8 cellular contexts compared by ENCODE assay signal in genomic region chr1:11807087-11807486, GRCh38. TPM values are rescaled to one million over a fixed set of nuclear protein-coding genes. Genes with fewer than 3 reads are reported as not detected.
DNase-seq lines count a peak whose midpoint lies in the region; ATAC-seq, FAIRE-seq and TF ChIP-seq lines count a peak whose summit lies in the region.

No MANE protein-coding gene starts in this region.

- no peak for FAIRE-seq in pancreas (lab: Jason Lieb, UNC)

- H3K27ac Mint-ChIP-seq in CD4-positive, alpha-beta memory T cell, result peak overlapping the region; percentile 92 to 100 (median 99)

- peak overlapping the region in 1 of 2 donors; percentile 86 for H3K4me3 ChIP-seq in CD4-positive, alpha-beta memory T cell (ENCODE audit: low read length in 2 of 2)
- H3K4me3 ChIP-seq in OCI-LY7 (ENCODE audit: low read depth, low read length, poor library complexity, severe bottlenecking), result peak overlapping the region; percentile 80
- peak overlapping the region; percentile 74 for H3K4me3 ChIP-seq in epithelial cell of esophagus (ENCODE audit: low read length)
- peak overlapping the region in 3 of 4 donors; percentile 34 to 81 (median 70) for H3K4me3 ChIP-seq in pancreas

- H3K79me2 ChIP-seq in OCI-LY7 (ENCODE audit: insufficient read depth, low read depth, low read length), result peaks cover 60% of the 10 kb centered on the region

- peaks cover 35 to 66% (median 52%) of the 10 kb centered on the region in 4 donors for H3K4me1 Mint-ChIP-seq in CD4-positive, alpha-beta memory T cell

- TF ChIP-seq CTCF in OCI-LY7 (conservative IDR thresholded peaks at IDR 0.05; ENCODE audit: low read length) (no peak), epithelial cell of esophagus (IDR thresholded peaks at IDR 0.05; ENCODE audit: insufficient read depth, low read depth, low read length, missing control alignments) (no peak), pancreas (IDR thresholded peaks at IDR 0.05) (no peak)

- no peaks in the 10 kb centered on the region for H3K27me3 Mint-ChIP-seq in CD4-positive, alpha-beta memory T cell

- peak overlapping the region; percentile 97 for H3K4me2 ChIP-seq in OCI-LY7 (ENCODE audit: low read length)

- H3K9me3 Mint-ChIP-seq in CD4-positive, alpha-beta memory T cell, result peaks cover 0 to 1% (median 0%) of the 10 kb centered on the region in 8 donors

- intact Hi-C loops in CD4-positive, alpha-beta memory T cell (cut with micrococcal nuclease), result loop anchor here (2.0 to 10.0 kb wide), 6 partner anchors 22 to 1295 kb away; partner anchors contain the start of genes AGTRAP, MAD2L2, MFN2 and MTOR
- intact Hi-C loops in OCI-LY7 (cut with micrococcal nuclease; ENCODE audit: unreplicated experiment) (no loop called here), pancreas (cut with DNase I) (no loop called here)

- no peaks in the 10 kb centered on the region for H3K27me3 ChIP-seq in CD4-positive, alpha-beta memory T cell (ENCODE audit: insufficient read depth, low read length)
- no peaks in the 10 kb centered on the region for H3K27me3 ChIP-seq in pancreas

- no peak overlapping the region for H2AFZ ChIP-seq in OCI-LY7 (ENCODE audit: low read length)

- H3K36me3 Mint-ChIP-seq in CD4-positive, alpha-beta memory T cell, result peaks cover 0 to 30% of the 10 kb centered on the region in 2 donors

- no peaks in the 10 kb centered on the region for H3K9me3 ChIP-seq in CD4-positive, alpha-beta memory T cell (ENCODE audit: control insufficient read depth in 1 of 2, low read length in 2 of 2)
- H3K9me3 ChIP-seq in OCI-LY7 (ENCODE audit: low read length) (no peaks in the 10 kb centered on the region), pancreas (no peaks in the 10 kb centered on the region)

- WGBS in pancreas, 2 donors, result 35 to 40% methylated on average over 3 of the region's 3 CpGs

- H3K9me2 ChIP-seq in OCI-LY7 (ENCODE audit: insufficient read depth, low read length), result no peaks in the 10 kb centered on the region

- CTCF ChIA-PET in CD4-positive, alpha-beta memory T cell (lab: Charles Lee; ENCODE audit: partially characterized antibody), result interaction anchor here (1.1 to 1.8 kb wide), 3 partner anchors 19 to 103 kb away, joined by 3 to 7 read pairs (median 5); no protein-coding TSS in a partner anchor
- CTCF ChIA-PET in OCI-LY7 (lab: Charles Lee; ENCODE audit: unreplicated experiment), result no interaction called here

- no peak for DNase-seq in CD4-positive, alpha-beta memory T cell
- DNase-seq in OCI-LY7 (ENCODE audit: low spot score), result no peak
- DNase-seq in epithelial cell of esophagus (ENCODE audit: low read depth), result no peak
- DNase-seq in pancreas, result peak in 1 of 6 donors; percentile 2
- no peak for DNase-seq in NCI-H345 (lab: John Stamatoyannopoulos, UW)
- DNase-seq in NCI-H1417 treated with DMSO at 0.1 percent for 48 hours (lab: John Stamatoyannopoulos, UW), result no peak

- POLR2A ChIA-PET in CD4-positive, alpha-beta memory T cell (lab: Charles Lee; ENCODE audit: partially characterized antibody), result interaction anchor here (1.3 to 3.0 kb wide), 8 partner anchors 9 to 546 kb away, joined by 3 to 80 read pairs (median 5); partner anchors contain the start of gene AGTRAP
- POLR2A ChIA-PET in OCI-LY7 (lab: Charles Lee), result interaction anchor here (0.5 to 2.0 kb wide), 4 partner anchors 8 to 122 kb away, joined by 3 to 12 read pairs (median 4); no protein-coding TSS in a partner anchor

- H3K4me3 Mint-ChIP-seq in CD4-positive, alpha-beta memory T cell, result peak overlapping the region; percentile 65 to 100 (median 98)

- no peaks in the 10 kb centered on the region for H3K36me3 ChIP-seq in CD4-positive, alpha-beta memory T cell (ENCODE audit: insufficient read depth, low read length)
- H3K36me3 ChIP-seq in OCI-LY7 (ENCODE audit: insufficient read depth, low read length) (peaks cover 53% of the 10 kb centered on the region), pancreas (no peaks in the 10 kb centered on the region)

- BruUV-seq in OCI-LY7 (replicated peaks; lab: Mats Ljungman, UMichigan), result no TSS peak

- ATAC-seq in pancreas (no peak), GM18520 (IDR thresholded peaks at IDR 0.05; ENCODE audit: unreplicated experiment) (no peak), HG02798 (IDR thresholded peaks at IDR 0.05; ENCODE audit: poor library complexity, unreplicated experiment) (no peak)

- peak overlapping the region; percentile 73 for H3K27ac ChIP-seq in CD4-positive, alpha-beta memory T cell (ENCODE audit: low read depth, low read length)
- H3K27ac ChIP-seq in OCI-LY7 (ENCODE audit: low read depth, low read length, poor library complexity, severe bottlenecking) (peak overlapping the region; percentile 47), pancreas (peak overlapping the region in 3 of 4 donors; percentile 92 to 99 (median 93))

- H4K20me1 ChIP-seq in OCI-LY7 (ENCODE audit: insufficient read depth, low read length), result no peaks in the 10 kb centered on the region; the same call in 1 of the 2 replicates

- peaks cover 53% of the 10 kb centered on the region for H3K4me1 ChIP-seq in CD4-positive, alpha-beta memory T cell (ENCODE audit: insufficient read depth, low read length)
- peaks cover 49% of the 10 kb centered on the region for H3K4me1 ChIP-seq in OCI-LY7 (ENCODE audit: insufficient read depth, low read length, poor library complexity, severe bottlenecking)
- H3K4me1 ChIP-seq in pancreas, result peaks cover 7 to 37% (median 21%) of the 10 kb centered on the region in 3 donors

RNA-seq across cellular contexts. Expression of gene CLCN6, which starts 1.1 kb away (rescaled TPM):
- 10 to 100 TPM; 20.8 to 20.9 TPM for total RNA-seq in CD4-positive, alpha-beta memory T cell
- 1 to 10 TPM; 1.4 to 2.6 TPM for polyA plus RNA-seq in CD4-positive, alpha-beta memory T cell
- total RNA-seq in OCI-LY7 (2014; rRNA removed; shearing (Covaris generic)), result 16.1 and 19.7 TPM in 2 replicates
- total RNA-seq in OCI-LY7 (2022), result 51.3 and 65.8 TPM in 2 replicates
- 10 to 100 TPM in 1 of 6 donors, 1 to 10 TPM in 5; 4.3 to 12.3 (median 6.0) TPM for total RNA-seq in pancreas
- 10 to 100 TPM; 13.6 to 16.8 TPM for polyA plus RNA-seq in pancreas

RNA-seq across cellular contexts. Expression of gene MTHFR, which starts 1.3 kb away (rescaled TPM):
- 10 to 100 TPM; 52.7 to 54.2 TPM for total RNA-seq in CD4-positive, alpha-beta memory T cell
- 1 to 10 TPM; 2.3 to 6.9 TPM for polyA plus RNA-seq in CD4-positive, alpha-beta memory T cell
- total RNA-seq in OCI-LY7 (2014; rRNA removed; shearing (Covaris generic)), result 31.3 and 31.6 TPM in 2 replicates
- total RNA-seq in OCI-LY7 (2022), result 54.6 and 58.0 TPM in 2 replicates
- 10 to 100 TPM; 12.7 to 18.2 (median 15.6) TPM for total RNA-seq in pancreas
- polyA plus RNA-seq in pancreas, result 10 to 100 TPM in 1 of 2 donors, 1 to 10 TPM in 1; 9.6 to 19.1 TPM

RNA-seq across cellular contexts. Expression of gene NPPA, which starts 40.5 kb away (rescaled TPM):
- not detected for total RNA-seq in CD4-positive, alpha-beta memory T cell
- not detected for polyA plus RNA-seq in CD4-positive, alpha-beta memory T cell
- total RNA-seq in OCI-LY7 (2014; rRNA removed; shearing (Covaris generic)), result not detected in 2 replicates
- not detected in 2 replicates for total RNA-seq in OCI-LY7 (2022)
- under 1 TPM in 1 of 6 donors, not detected in 5; 0.24 TPM for total RNA-seq in pancreas
- 1 to 10 TPM in 1 of 2 donors, under 1 TPM in 1; 0.28 to 1.3 TPM for polyA plus RNA-seq in pancreas

RNA-seq across cellular contexts. Expression of gene C1orf167, which starts 45.1 kb away (rescaled TPM):
- not detected for total RNA-seq in CD4-positive, alpha-beta memory T cell
- not detected for polyA plus RNA-seq in CD4-positive, alpha-beta memory T cell
- total RNA-seq in OCI-LY7 (2014; rRNA removed; shearing (Covaris generic)), result 4.2 and 8.0 TPM in 2 replicates
- total RNA-seq in OCI-LY7 (2022), result 1.7 and 3.9 TPM in 2 replicates
- under 1 TPM in 1 of 6 donors, not detected in 5; 0.37 TPM for total RNA-seq in pancreas
- 1 to 10 TPM in 1 of 2 donors, under 1 TPM in 1; 0.85 to 1.4 TPM for polyA plus RNA-seq in pancreas

RNA-seq across cellular contexts. Expression of gene NPPB, which starts 51.7 kb away (rescaled TPM):
- not detected for total RNA-seq in CD4-positive, alpha-beta memory T cell
- not detected for polyA plus RNA-seq in CD4-positive, alpha-beta memory T cell
- total RNA-seq in OCI-LY7 (2014; rRNA removed; shearing (Covaris generic)), result not detected in 2 replicates
- total RNA-seq in OCI-LY7 (2022), result not detected in 2 replicates
- total RNA-seq in pancreas, result 1 to 10 TPM in 1 of 6 donors, under 1 TPM in 2, not detected in 3; 0.28 to 1.5 (median 0.31) TPM
- polyA plus RNA-seq in pancreas, result 1 to 10 TPM in 1 of 2 donors, under 1 TPM in 1; 0.95 to 1.6 TPM
